1 cellular context compared by ENCODE assay signal in genomic region chr2:206521115-206521514, GRCh38.
TF ChIP-seq lines count a peak whose summit lies in the region.

No MANE protein-coding gene starts in this region.

TF ChIP-seq in GM23338, 12 proteins besides CTCF, POLR2A, EP300 and RAD21 (continued from another document):
- TF ChIP-seq REST (IDR thresholded peaks at IDR 0.05; ENCODE audit: unreplicated experiment) (no peak), POLR2AphosphoS5 (IDR thresholded peaks at IDR 0.05; ENCODE audit: low read depth) (no peak)
